In genomic region chr7:152636436-152636835, GRCh38 we compare ENCODE assay signal across 14 cellular contexts.
"Had no signal": no experiment of that assay in that cellular context is flagged by ENCODE, and none has a peak within 500 bp of the region (broad histone marks: within the 10 kb centered on the region; RNA-seq: fewer than 3 reads in every experiment).

No MANE protein-coding gene starts in this region.

- DNase-seq: effector memory CD4-positive, alpha-beta T cell; foreskin fibroblast; kidney; left cardiac atrium; left ventricle myocardium inferior; mesenchymal stem cell; midbrain; nucleus accumbens; ovary; right cardiac atrium; stimulated activated CD4-positive, alpha-beta T cell treated with anti-CD3 and anti-CD28 coated beads, Interleukin-4, amount 100 ng/mL, for 1 hour; stimulated activated CD8-positive, alpha-beta memory T cell treated with anti-CD3 and anti-CD28 coated beads, Interleukin-4, amount 100 ng/mL, for 48 hours; tibial artery had no signal

- FAIRE-seq: endometrium, kidney had no signal
